In genomic region chr16:23527961-23528634, GRCh38 we compare ENCODE assay signal across 24 cellular contexts. TPM values are rescaled to one million over a fixed set of nuclear protein-coding genes. Genes with fewer than 3 reads are reported as not detected.
DNase-seq lines count a peak whose midpoint lies in the region; ATAC-seq and TF ChIP-seq lines count a peak whose summit lies in the region.
"Had no signal": no experiment of that assay in that cellular context is flagged by ENCODE, and none has a peak within 500 bp of the region (broad histone marks: within the 10 kb centered on the region; RNA-seq: fewer than 3 reads in every experiment).

No MANE protein-coding gene starts in this region.

- TF ChIP-seq POLR2A in gastrocnemius medialis (IDR thresholded peaks at IDR 0.05) (no peak), thyroid gland (IDR thresholded peaks at IDR 0.05) (no peak)

- no peak overlapping the region for H4K91ac ChIP-seq in mesenchymal stem cell (ENCODE audit: low read length)

- H3K14ac ChIP-seq in mesenchymal stem cell (ENCODE audit: low read length in 2 of 2), result no peak overlapping the region

- H3K9ac ChIP-seq in mesenchymal stem cell (ENCODE audit: low read length), result no peak overlapping the region

- H3K36me3 ChIP-seq in mesenchymal stem cell (ENCODE audit: control insufficient read depth in 1 of 2, insufficient read depth in 2 of 2, low read depth in 1 of 2, low read length in 2 of 2) (peaks cover 58 to 79% of the 10 kb centered on the region in 2 experiments), gastrocnemius medialis (peaks cover 0 to 87% of the 10 kb centered on the region in 2 donors), thyroid gland (peaks cover 25 to 54% of the 10 kb centered on the region in 2 donors)

- H3K9me3 ChIP-seq in mesenchymal stem cell (ENCODE audit: control insufficient read depth, low read length), result no peaks in the 10 kb centered on the region
- no peaks in the 10 kb centered on the region for H3K9me3 ChIP-seq in gastrocnemius medialis
- H3K9me3 ChIP-seq in thyroid gland, result no peaks in the 10 kb centered on the region
- H3K9me3 ChIP-seq: BE2C, vagina had no signal

- WGBS in mesenchymal stem cell, result 91% methylated on average over 10 of the region's 10 CpGs
- 89 to 91% methylated on average over 10 of the region's 10 CpGs for whole genome bisulfite sequencing in thyroid gland, 2 donors

- no peak overlapping the region for H3K18ac ChIP-seq in mesenchymal stem cell (ENCODE audit: low read depth in 1 of 2, low read length in 2 of 2)

- peak; percentile 80 for ATAC-seq in Right ventricle myocardium superior (ENCODE audit: poor library complexity)
- peak; percentile 18 for ATAC-seq in esophagus mucosa
- peak; percentile 67 to 85 for ATAC-seq in gastrocnemius medialis
- ATAC-seq: WTC11 had no signal

- H3K4ac ChIP-seq in mesenchymal stem cell (ENCODE audit: low read depth in 1 of 2, low read length in 2 of 2), result no peak overlapping the region

- H3K4me3 ChIP-seq in mesenchymal stem cell (ENCODE audit: insufficient read depth in 1 of 2, low read depth in 1 of 2, low read length in 2 of 2) (no peak overlapping the region), gastrocnemius medialis (no peak overlapping the region), thyroid gland (replicated peaks in 1 of 3) (no peak overlapping the region)
- H3K4me3 ChIP-seq: lung, vagina had no signal

- no peak overlapping the region for H2AFZ ChIP-seq in mesenchymal stem cell (ENCODE audit: low read depth, low read length)

- peak overlapping the region; percentile 79 for H3K27ac ChIP-seq in mesenchymal stem cell (ENCODE audit: low read length, poor library complexity, severe bottlenecking)
- H3K27ac ChIP-seq in gastrocnemius medialis, result peak overlapping the region in 1 of 4 donors; percentile 50
- H3K27ac ChIP-seq in thyroid gland, result no peak overlapping the region
- H3K27ac ChIP-seq: vagina had no signal

- no peak overlapping the region for H4K8ac ChIP-seq in mesenchymal stem cell (ENCODE audit: low read length)

- no peak overlapping the region for H3K23ac ChIP-seq in mesenchymal stem cell (ENCODE audit: low read length in 2 of 2)

- intact Hi-C loops in Right ventricle myocardium superior (cut with DNase I), result no loop called here
- intact Hi-C loops in cardiac septum (cut with DNase I), result no loop called here
- intact Hi-C loops in gastrocnemius medialis (cut with DNase I; ENCODE audit: low total_unique reads), result no loop called here
- intact Hi-C loops in thyroid gland (cut with DNase I), result no loop called here

- H2AK5ac ChIP-seq in mesenchymal stem cell (ENCODE audit: low read length, severe bottlenecking), result peak overlapping the region; percentile 44

- peaks cover 12% of the 10 kb centered on the region for H3K79me1 ChIP-seq in mesenchymal stem cell (replicated peaks; ENCODE audit: low read length, poor library complexity, severe bottlenecking)

- H3K4me2 ChIP-seq in mesenchymal stem cell (ENCODE audit: low read length, poor library complexity, severe bottlenecking), result peak overlapping the region; percentile 4

- H2BK120ac ChIP-seq in mesenchymal stem cell (ENCODE audit: low read depth, low read length), result no peak overlapping the region

- H3K27me3 ChIP-seq in mesenchymal stem cell (ENCODE audit: control insufficient read depth in 1 of 2, insufficient read depth in 1 of 2, low read length in 2 of 2) (no peaks in the 10 kb centered on the region), gastrocnemius medialis (no peaks in the 10 kb centered on the region), thyroid gland (no peaks in the 10 kb centered on the region)
- H3K27me3 ChIP-seq: BE2C, vagina had no signal

- DNase-seq in Right ventricle myocardium superior, result no peak
- no peak for DNase-seq in cardiac septum (ENCODE audit: low spot score)
- DNase-seq in mesenchymal stem cell, result no peak
- peak in 1 of 2 donors; percentile 52 for DNase-seq in gastrocnemius medialis
- no peak for DNase-seq in A172 (ENCODE audit: low spot score)
- no peak for DNase-seq in DMS114 treated with DMSO at 0.1 percent for 48 hours (lab: John Stamatoyannopoulos, UW; ENCODE audit: unreplicated experiment)
- no peak for DNase-seq in thyroid gland
- DNase-seq: activated CD4-positive, alpha-beta T cell treated with anti-CD3 and anti-CD28 coated beads, Interleukin-2, amount 50 U/mL, for 1 hour; activated CD8-positive, alpha-beta memory T cell treated with anti-CD3 and anti-CD28 coated beads, Interleukin-2, amount 50 U/mL, for 48 hours; activated naive CD8-positive, alpha-beta T cell treated with anti-CD3 and anti-CD28 coated beads for 36 hours; BE2C; cerebellar nuclear complex; DND-41; GOT3; NCI-H1694 treated with DMSO at 0.1 percent for 48 hours; NCI-H345; NCI-H82; stimulated activated CD4-positive, alpha-beta T cell treated with anti-CD3 and anti-CD28 coated beads, Interleukin-4, amount 100 ng/mL, for 4 hours; stimulated activated naive CD4-positive, alpha-beta T cell; T-helper 9 cell had no signal

- H2BK15ac ChIP-seq in mesenchymal stem cell (ENCODE audit: low read depth, poor library complexity, severe bottlenecking), result no peak overlapping the region

- H2BK12ac ChIP-seq in mesenchymal stem cell (ENCODE audit: low read length in 2 of 2), result no peak overlapping the region

- peaks cover 16% of the 10 kb centered on the region for H3K4me1 ChIP-seq in mesenchymal stem cell (ENCODE audit: control insufficient read depth, insufficient read depth, low read depth, low read length)
- peaks cover 0 to 3% of the 10 kb centered on the region in 2 donors for H3K4me1 ChIP-seq in gastrocnemius medialis
- no peaks in the 10 kb centered on the region for H3K4me1 ChIP-seq in thyroid gland
- H3K4me1 ChIP-seq: BE2C, vagina had no signal

- in situ Hi-C loops in gastrocnemius medialis (cut with MboI; ENCODE audit: low sequenced_read_pairs in 4 of 4), result no loop called here

- TF ChIP-seq CTCF in gastrocnemius medialis (IDR thresholded peaks at IDR 0.05 in 4 of 5, conservative IDR thresholded peaks at IDR 0.05 in 1 of 5), result no peak
- TF ChIP-seq CTCF in thyroid gland (IDR thresholded peaks at IDR 0.05), result no peak

- H2BK5ac ChIP-seq in mesenchymal stem cell (ENCODE audit: low read depth, low read length, poor library complexity, severe bottlenecking), result peak overlapping the region; percentile 19

RNA-seq across cellular contexts. Expression of gene GGA2, which starts 17.8 kb away (rescaled TPM):
- total RNA-seq in Right ventricle myocardium superior (50.3 TPM), cardiac septum (38.1 TPM), esophagus mucosa (24.6 TPM), gastrocnemius medialis (10 to 100 TPM; 31.0 to 79.9 (median 48.8) TPM), thyroid gland (100 to 1,000 TPM; 103 to 190 (median 159) TPM)
- 22.6 TPM for polyA plus RNA-seq in mesenchymal stem cell (2013, experiment 1 of 2)
- 23.2 TPM for polyA plus RNA-seq in mesenchymal stem cell (2013, experiment 2 of 2)
- 19.9 and 37.4 TPM in 2 replicates for total RNA-seq in A172 (2014; rRNA removed; shearing (Covaris generic))

RNA-seq across cellular contexts. Expression of gene EARS2, which starts 29.1 kb away (rescaled TPM):
- 20.5 TPM for total RNA-seq in Right ventricle myocardium superior
- total RNA-seq in cardiac septum, result 16.4 TPM
- total RNA-seq in esophagus mucosa, result 13.5 TPM
- 9.8 TPM for polyA plus RNA-seq in mesenchymal stem cell (2013, experiment 1 of 2)
- polyA plus RNA-seq in mesenchymal stem cell (2013, experiment 2 of 2), result 9.5 TPM
- 10 to 100 TPM in 3 of 4 donors, 1 to 10 TPM in 1; 8.4 to 39.6 (median 19.3) TPM for total RNA-seq in gastrocnemius medialis
- 30.8 and 33.1 TPM in 2 replicates for total RNA-seq in A172 (2014; rRNA removed; shearing (Covaris generic))
- total RNA-seq in thyroid gland, result 10 to 100 TPM; 30.9 to 54.4 (median 50.7) TPM

RNA-seq across cellular contexts. Expression of gene UBFD1, which starts 29.4 kb away (rescaled TPM):
- total RNA-seq in Right ventricle myocardium superior (47.0 TPM), cardiac septum (49.7 TPM), esophagus mucosa (27.3 TPM), gastrocnemius medialis (100 to 1,000 TPM; 133 to 367 (median 317) TPM), thyroid gland (100 to 1,000 TPM in 3 of 4 donors, 10 to 100 TPM in 1; 75.0 to 147 (median 127) TPM)
- 28.8 TPM for polyA plus RNA-seq in mesenchymal stem cell (2013, experiment 1 of 2)
- 30.8 TPM for polyA plus RNA-seq in mesenchymal stem cell (2013, experiment 2 of 2)
- 153 and 157 TPM in 2 replicates for total RNA-seq in A172 (2014; rRNA removed; shearing (Covaris generic))

Comparison
In these comparisons a context has a peak if more than half of its experiments do, and no peak if none do; other contexts are left out.
1. ATAC-seq: peak in every context shown above with its lines; median percentile 80 in Right ventricle myocardium superior; 76 in gastrocnemius medialis; 18 in esophagus mucosa.